Comparison of ENCODE assay signal across 1 cellular context in the genomic region with DNA sequence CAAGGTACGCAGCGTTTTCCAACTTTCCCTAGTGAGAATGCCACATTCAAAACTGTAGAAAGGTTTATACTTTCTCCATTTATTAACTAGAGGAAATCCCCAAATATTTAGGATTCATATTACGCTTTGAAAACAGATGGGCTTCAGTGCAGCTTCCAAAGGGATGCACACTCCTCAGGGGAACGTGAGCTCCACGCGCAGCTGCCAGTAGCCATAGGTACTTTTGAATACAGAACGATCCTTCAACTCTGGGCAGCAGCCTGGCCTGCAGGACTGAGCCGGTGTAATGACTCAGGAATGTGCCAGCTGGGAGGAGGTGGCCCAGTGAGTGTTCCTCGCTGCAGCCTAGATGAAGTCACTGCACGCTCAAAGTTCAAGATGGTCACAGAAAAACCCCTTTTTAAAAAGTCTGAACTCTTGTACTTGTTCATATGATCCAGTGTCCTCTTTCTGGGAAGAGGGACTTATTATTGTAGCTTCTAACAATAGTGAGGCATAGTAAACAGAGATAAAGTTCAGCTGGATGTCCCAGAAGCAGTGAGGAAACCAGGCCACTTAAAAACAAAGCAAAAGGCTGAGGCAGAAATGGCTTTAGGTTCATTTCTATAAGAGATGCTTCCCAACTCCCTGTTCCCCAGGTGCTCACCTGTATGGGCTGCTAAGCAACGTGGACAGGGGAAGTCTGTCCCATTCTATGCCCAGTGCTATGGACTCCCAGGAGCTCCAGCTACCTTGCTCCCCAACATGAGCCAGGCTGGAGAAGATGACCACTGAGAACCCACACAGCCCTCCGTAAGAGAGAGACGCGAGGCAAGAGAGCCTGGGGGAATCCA.
TF ChIP-seq lines count a peak whose summit lies in the region.

No MANE protein-coding gene starts in this region.

TF ChIP-seq in HepG2, 621 proteins besides CTCF, POLR2A, EP300 and RAD21 (continued from another document and continues in another):
- TF ChIP-seq, protein P1, sequence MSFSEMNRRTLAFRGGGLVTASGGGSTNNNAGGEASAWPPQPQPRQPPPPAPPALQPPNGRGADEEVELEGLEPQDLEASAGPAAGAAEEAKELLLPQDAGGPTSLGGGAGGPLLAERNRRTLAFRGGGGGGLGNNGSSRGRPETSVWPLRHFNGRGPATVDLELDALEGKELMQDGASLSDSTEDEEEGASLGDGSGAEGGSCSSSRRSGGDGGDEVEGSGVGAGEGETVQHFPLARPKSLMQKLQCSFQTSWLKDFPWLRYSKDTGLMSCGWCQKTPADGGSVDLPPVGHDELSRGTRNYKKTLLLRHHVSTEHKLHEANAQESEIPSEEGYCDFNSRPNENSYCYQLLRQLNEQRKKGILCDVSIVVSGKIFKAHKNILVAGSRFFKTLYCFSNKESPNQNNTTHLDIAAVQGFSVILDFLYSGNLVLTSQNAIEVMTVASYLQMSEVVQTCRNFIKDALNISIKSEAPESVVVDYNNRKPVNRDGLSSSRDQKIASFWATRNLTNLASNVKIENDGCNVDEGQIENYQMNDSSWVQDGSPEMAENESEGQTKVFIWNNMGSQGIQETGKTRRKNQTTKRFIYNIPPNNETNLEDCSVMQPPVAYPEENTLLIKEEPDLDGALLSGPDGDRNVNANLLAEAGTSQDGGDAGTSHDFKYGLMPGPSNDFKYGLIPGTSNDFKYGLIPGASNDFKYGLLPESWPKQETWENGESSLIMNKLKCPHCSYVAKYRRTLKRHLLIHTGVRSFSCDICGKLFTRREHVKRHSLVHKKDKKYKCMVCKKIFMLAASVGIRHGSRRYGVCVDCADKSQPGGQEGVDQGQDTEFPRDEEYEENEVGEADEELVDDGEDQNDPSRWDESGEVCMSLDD (CRISPR knock-in tag; IDR thresholded peaks at IDR 0.05; ENCODE audit: borderline replicate concordance), result 0 out of 2 replicates have a peak, but pooled peaks have one; percentile 41
- TF ChIP-seq ZNF746 (CRISPR knock-in tag; IDR thresholded peaks at IDR 0.05) (no peak; the same call in 1 of the 2 replicates), MXI1 (IDR thresholded peaks at IDR 0.05; ENCODE audit: borderline replicate concordance, low read depth, low read length) (0 out of 3 replicates have a peak, but pooled peaks have one; percentile 41), ZNF274 (CRISPR knock-in tag; IDR thresholded peaks at IDR 0.05) (no peak), NFIC (IDR thresholded peaks at IDR 0.05; ENCODE audit: low read length) (peak; percentile 75), YY1 (IDR thresholded peaks at IDR 0.05; ENCODE audit: insufficient read depth, insufficient replicate concordance, low read depth, low read length) (no peak), JUNB (CRISPR knock-in tag; IDR thresholded peaks at IDR 0.05; ENCODE audit: borderline replicate concordance) (no peak), ATF7 (IDR thresholded peaks at IDR 0.05) (peak; percentile 83), ATF7 (CRISPR knock-in tag; IDR thresholded peaks at IDR 0.05) (peak; percentile 98), ZBTB21 (CRISPR knock-in tag; IDR thresholded peaks at IDR 0.05) (peak; percentile 47; the same call in 1 of the 2 replicates), POGZ (CRISPR knock-in tag; IDR thresholded peaks at IDR 0.05) (peak; percentile 67; the same call in 1 of the 2 replicates), ZNF792 (CRISPR knock-in tag; IDR thresholded peaks at IDR 0.05) (peak; percentile 66), STAG1 (CRISPR knock-in tag; IDR thresholded peaks at IDR 0.05) (peak; percentile 15; the same call in 1 of the 2 replicates), GABPA (IDR thresholded peaks at IDR 0.05; ENCODE audit: low read depth, low read length) (no peak), GABPA (CRISPR knock-in tag; IDR thresholded peaks at IDR 0.05; ENCODE audit: low read depth) (no peak; the same call in 1 of the 2 replicates), ZBTB42 (CRISPR knock-in tag; IDR thresholded peaks at IDR 0.05) (no peak), NAIF1 (CRISPR knock-in tag; IDR thresholded peaks at IDR 0.05; ENCODE audit: borderline replicate concordance) (no peak; the same call in 1 of the 2 replicates), TBX2 (CRISPR knock-in tag; IDR thresholded peaks at IDR 0.05; ENCODE audit: borderline replicate concordance) (peak; percentile 75; the same call in 1 of the 2 replicates), ZNF644 (CRISPR knock-in tag; IDR thresholded peaks at IDR 0.05; ENCODE audit: low read depth) (peak; percentile 71; the same call in 1 of the 2 replicates), FOXK1 (CRISPR knock-in tag; IDR thresholded peaks at IDR 0.05; ENCODE audit: borderline replicate concordance, low read depth) (0 out of 2 replicates have a peak, but pooled peaks have one; percentile 51), SRY (CRISPR knock-in tag; IDR thresholded peaks at IDR 0.05) (no peak), POLR2AphosphoS2 (IDR thresholded peaks at IDR 0.05; ENCODE audit: low read depth, low read length) (peak; percentile 54; the same call in 1 of the 2 replicates), KMT2A (CRISPR knock-in tag; IDR thresholded peaks at IDR 0.05) (peak; percentile 78; the same call in 1 of the 2 replicates)
- TF ChIP-seq, protein P2, sequence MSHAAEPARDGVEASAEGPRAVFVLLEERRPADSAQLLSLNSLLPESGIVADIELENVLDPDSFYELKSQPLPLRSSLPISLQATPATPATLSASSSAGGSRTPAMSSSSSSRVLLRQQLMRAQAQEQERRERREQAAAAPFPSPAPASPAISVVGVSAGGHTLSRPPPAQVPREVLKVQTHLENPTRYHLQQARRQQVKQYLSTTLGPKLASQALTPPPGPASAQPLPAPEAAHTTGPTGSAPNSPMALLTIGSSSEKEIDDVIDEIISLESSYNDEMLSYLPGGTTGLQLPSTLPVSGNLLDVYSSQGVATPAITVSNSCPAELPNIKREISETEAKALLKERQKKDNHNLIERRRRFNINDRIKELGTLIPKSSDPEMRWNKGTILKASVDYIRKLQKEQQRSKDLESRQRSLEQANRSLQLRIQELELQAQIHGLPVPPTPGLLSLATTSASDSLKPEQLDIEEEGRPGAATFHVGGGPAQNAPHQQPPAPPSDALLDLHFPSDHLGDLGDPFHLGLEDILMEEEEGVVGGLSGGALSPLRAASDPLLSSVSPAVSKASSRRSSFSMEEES (CRISPR knock-in tag; IDR thresholded peaks at IDR 0.05), result peak; percentile 72
- TF ChIP-seq, protein P3, sequence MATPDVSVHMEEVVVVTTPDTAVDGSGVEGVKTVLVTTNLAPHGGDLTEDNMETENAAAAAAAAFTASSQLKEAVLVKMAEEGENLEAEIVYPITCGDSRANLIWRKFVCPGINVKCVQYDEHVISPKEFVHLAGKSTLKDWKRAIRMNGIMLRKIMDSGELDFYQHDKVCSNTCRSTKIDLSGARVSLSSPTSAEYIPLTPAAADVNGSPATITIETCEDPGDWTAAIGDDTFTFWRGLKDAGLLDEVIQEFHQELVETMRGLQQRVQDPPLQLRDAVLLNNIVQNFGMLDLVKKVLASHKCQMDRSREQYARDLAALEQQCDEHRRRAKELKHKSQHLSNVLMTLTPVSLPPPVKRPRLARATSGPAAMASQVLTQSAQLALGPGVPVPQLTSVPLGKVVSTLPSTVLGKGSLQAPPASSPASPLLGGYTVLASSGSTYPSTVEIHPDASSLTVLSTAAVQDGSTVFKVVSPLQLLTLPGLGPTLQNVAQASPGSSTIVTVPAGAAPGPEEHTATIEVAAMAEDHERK (CRISPR knock-in tag; IDR thresholded peaks at IDR 0.05; ENCODE audit: low read depth), result no peak
- TF ChIP-seq, protein P4, sequence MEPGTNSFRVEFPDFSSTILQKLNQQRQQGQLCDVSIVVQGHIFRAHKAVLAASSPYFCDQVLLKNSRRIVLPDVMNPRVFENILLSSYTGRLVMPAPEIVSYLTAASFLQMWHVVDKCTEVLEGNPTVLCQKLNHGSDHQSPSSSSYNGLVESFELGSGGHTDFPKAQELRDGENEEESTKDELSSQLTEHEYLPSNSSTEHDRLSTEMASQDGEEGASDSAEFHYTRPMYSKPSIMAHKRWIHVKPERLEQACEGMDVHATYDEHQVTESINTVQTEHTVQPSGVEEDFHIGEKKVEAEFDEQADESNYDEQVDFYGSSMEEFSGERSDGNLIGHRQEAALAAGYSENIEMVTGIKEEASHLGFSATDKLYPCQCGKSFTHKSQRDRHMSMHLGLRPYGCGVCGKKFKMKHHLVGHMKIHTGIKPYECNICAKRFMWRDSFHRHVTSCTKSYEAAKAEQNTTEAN (CRISPR knock-in tag; conservative IDR thresholded peaks at IDR 0.05), result peak; percentile 55; the same call in 1 of the 2 replicates
- TF ChIP-seq, protein P5, sequence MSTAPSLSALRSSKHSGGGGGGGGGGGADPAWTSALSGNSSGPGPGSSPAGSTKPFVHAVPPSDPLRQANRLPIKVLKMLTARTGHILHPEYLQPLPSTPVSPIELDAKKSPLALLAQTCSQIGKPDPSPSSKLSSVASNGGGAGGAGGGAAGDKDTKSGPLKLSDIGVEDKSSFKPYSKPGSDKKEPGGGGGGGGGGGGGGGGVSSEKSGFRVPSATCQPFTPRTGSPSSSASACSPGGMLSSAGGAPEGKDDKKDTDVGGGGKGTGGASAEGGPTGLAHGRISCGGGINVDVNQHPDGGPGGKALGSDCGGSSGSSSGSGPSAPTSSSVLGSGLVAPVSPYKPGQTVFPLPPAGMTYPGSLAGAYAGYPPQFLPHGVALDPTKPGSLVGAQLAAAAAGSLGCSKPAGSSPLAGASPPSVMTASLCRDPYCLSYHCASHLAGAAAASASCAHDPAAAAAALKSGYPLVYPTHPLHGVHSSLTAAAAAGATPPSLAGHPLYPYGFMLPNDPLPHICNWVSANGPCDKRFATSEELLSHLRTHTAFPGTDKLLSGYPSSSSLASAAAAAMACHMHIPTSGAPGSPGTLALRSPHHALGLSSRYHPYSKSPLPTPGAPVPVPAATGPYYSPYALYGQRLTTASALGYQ (CRISPR knock-in tag; IDR thresholded peaks at IDR 0.05), result peak; percentile 63; the same call in 1 of the 2 replicates
- TF ChIP-seq, protein P6, sequence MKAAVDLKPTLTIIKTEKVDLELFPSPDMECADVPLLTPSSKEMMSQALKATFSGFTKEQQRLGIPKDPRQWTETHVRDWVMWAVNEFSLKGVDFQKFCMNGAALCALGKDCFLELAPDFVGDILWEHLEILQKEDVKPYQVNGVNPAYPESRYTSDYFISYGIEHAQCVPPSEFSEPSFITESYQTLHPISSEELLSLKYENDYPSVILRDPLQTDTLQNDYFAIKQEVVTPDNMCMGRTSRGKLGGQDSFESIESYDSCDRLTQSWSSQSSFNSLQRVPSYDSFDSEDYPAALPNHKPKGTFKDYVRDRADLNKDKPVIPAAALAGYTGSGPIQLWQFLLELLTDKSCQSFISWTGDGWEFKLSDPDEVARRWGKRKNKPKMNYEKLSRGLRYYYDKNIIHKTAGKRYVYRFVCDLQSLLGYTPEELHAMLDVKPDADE (CRISPR knock-in tag; IDR thresholded peaks at IDR 0.05), result no peak
- TF ChIP-seq, protein P7, sequence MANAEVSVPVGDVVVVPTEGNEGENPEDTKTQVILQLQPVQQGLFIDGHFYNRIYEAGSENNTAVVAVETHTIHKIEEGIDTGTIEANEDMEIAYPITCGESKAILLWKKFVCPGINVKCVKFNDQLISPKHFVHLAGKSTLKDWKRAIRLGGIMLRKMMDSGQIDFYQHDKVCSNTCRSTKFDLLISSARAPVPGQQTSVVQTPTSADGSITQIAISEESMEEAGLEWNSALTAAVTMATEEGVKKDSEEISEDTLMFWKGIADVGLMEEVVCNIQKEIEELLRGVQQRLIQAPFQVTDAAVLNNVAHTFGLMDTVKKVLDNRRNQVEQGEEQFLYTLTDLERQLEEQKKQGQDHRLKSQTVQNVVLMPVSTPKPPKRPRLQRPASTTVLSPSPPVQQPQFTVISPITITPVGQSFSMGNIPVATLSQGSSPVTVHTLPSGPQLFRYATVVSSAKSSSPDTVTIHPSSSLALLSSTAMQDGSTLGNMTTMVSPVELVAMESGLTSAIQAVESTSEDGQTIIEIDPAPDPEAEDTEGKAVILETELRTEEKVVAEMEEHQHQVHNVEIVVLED (CRISPR knock-in tag; IDR thresholded peaks at IDR 0.05; ENCODE audit: borderline replicate concordance), result no peak
- TF ChIP-seq, protein P8, sequence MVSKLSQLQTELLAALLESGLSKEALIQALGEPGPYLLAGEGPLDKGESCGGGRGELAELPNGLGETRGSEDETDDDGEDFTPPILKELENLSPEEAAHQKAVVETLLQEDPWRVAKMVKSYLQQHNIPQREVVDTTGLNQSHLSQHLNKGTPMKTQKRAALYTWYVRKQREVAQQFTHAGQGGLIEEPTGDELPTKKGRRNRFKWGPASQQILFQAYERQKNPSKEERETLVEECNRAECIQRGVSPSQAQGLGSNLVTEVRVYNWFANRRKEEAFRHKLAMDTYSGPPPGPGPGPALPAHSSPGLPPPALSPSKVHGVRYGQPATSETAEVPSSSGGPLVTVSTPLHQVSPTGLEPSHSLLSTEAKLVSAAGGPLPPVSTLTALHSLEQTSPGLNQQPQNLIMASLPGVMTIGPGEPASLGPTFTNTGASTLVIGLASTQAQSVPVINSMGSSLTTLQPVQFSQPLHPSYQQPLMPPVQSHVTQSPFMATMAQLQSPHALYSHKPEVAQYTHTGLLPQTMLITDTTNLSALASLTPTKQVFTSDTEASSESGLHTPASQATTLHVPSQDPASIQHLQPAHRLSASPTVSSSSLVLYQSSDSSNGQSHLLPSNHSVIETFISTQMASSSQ (IDR thresholded peaks at IDR 0.05; ENCODE audit: low read depth), result 0 out of 2 replicates have a peak, but pooled peaks have one; percentile 15
- TF ChIP-seq, protein P8 (CRISPR knock-in tag; IDR thresholded peaks at IDR 0.05; ENCODE audit: borderline replicate concordance), result peak; percentile 64; the same call in 1 of the 2 replicates
- TF ChIP-seq, protein P9, sequence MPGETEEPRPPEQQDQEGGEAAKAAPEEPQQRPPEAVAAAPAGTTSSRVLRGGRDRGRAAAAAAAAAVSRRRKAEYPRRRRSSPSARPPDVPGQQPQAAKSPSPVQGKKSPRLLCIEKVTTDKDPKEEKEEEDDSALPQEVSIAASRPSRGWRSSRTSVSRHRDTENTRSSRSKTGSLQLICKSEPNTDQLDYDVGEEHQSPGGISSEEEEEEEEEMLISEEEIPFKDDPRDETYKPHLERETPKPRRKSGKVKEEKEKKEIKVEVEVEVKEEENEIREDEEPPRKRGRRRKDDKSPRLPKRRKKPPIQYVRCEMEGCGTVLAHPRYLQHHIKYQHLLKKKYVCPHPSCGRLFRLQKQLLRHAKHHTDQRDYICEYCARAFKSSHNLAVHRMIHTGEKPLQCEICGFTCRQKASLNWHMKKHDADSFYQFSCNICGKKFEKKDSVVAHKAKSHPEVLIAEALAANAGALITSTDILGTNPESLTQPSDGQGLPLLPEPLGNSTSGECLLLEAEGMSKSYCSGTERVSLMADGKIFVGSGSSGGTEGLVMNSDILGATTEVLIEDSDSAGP (CRISPR knock-in tag; IDR thresholded peaks at IDR 0.05; ENCODE audit: borderline replicate concordance), result peak; percentile 48; the same call in 1 of the 2 replicates
